ENCODE assay signal across 28 cellular contexts in genomic region chr20:58399926-58400325, GRCh38.
"Had no signal": no experiment of that assay in that cellular context is flagged by ENCODE, and none has a peak within 500 bp of the region (broad histone marks: within the 10 kb centered on the region; RNA-seq: fewer than 3 reads in every experiment).

No MANE protein-coding gene starts in this region.

- H3K4me3 ChIP-seq: left ventricle myocardium inferior, skin epidermis, thoracic aorta, uterus had no signal

- DNase-seq: activated CD8-positive, alpha-beta memory T cell treated with anti-CD3 and anti-CD28 coated beads, Interleukin-2, amount 10 ng/mL, durations not matched to agents 7 days and 5 days; activated CD8-positive, alpha-beta T cell treated with anti-CD3 and anti-CD28 coated beads, Interleukin-2, amount 10 ng/mL, durations not matched to agents 7 days and 5 days; activated naive CD4-positive, alpha-beta T cell treated with anti-CD3 and anti-CD28 coated beads for 36 hours; activated naive CD8-positive, alpha-beta T cell treated with anti-CD3 and anti-CD28 coated beads, Interleukin-2, amount 50 U/mL, for 24 hours; activated T-cell treated with anti-CD3 and anti-CD28 coated beads, Interleukin-2, amount 50 U/mL, for 48 hours; amygdala; caudate nucleus; cortex of kidney; effector memory CD8-positive, alpha-beta T cell; head of caudate nucleus; hippocampal formation; left ventricle myocardium inferior; posterior cingulate gyrus; stimulated activated CD4-positive, alpha-beta T cell treated with anti-CD3 and anti-CD28 coated beads, Interleukin-12 subunit alpha, Interleukin-12 subunit beta, amount 100 ng/mL, for 4 hours; stimulated activated CD4-positive, alpha-beta T cell treated with anti-CD3 and anti-CD28 coated beads, Interleukin-4, amount 100 ng/mL, for 1 hour; T-helper 9 cell; uterus had no signal

- H3K36me3 ChIP-seq: left ventricle myocardium inferior, thoracic aorta, uterus had no signal

- ATAC-seq: activated CD4-positive, CD25-positive, alpha-beta regulatory T cell treated with anti-CD3 and anti-CD28 coated beads, Interleukin-2, amount 50 U/mL, for 24 hours; activated CD8-positive, alpha-beta memory T cell treated with anti-CD3 and anti-CD28 coated beads, Interleukin-2, amount 10 ng/mL, durations not matched to agents 7 days and 5 days; activated CD8-positive, alpha-beta T cell treated with anti-CD3 and anti-CD28 coated beads, Interleukin-2, amount 10 ng/mL, durations not matched to agents 7 days and 5 days; activated naive CD8-positive, alpha-beta T cell treated with anti-CD3 and anti-CD28 coated beads, Interleukin-2, amount 50 U/mL, for 24 hours; effector memory CD8-positive, alpha-beta T cell; sciatic nerve had no signal

- H3K27ac ChIP-seq: left ventricle myocardium inferior, skin epidermis, thoracic aorta, uterus, VCaP had no signal

- H3K9me3 Mint-ChIP-seq: activated naive CD4-positive, alpha-beta T cell treated with anti-CD3 and anti-CD28 coated beads for 36 hours; activated naive CD8-positive, alpha-beta T cell treated with anti-CD3 and anti-CD28 coated beads, Interleukin-2, amount 50 U/mL, for 24 hours; effector memory CD8-positive, alpha-beta T cell; nephron; stimulated activated naive CD8-positive, alpha-beta T cell treated with anti-CD3 and anti-CD28 coated beads, Interleukin-15, Interleukin-2, amounts not matched to agents 100 ng/mL and 50 ng/mL, for 24 hours; T-helper 1 cell treated with Interleukin-12 subunit alpha and Interleukin-12 subunit beta and Interleukin-4 antibody, amounts not matched to agents 30 μg/mL and 1 μg/mL, for 36 hours; type B pancreatic cell had no signal

- H3K27ac Mint-ChIP-seq: activated CD8-positive, alpha-beta memory T cell treated with anti-CD3 and anti-CD28 coated beads, Interleukin-2, amount 10 ng/mL, durations not matched to agents 7 days and 5 days; activated CD8-positive, alpha-beta T cell treated with anti-CD3 and anti-CD28 coated beads, Interleukin-2, amount 10 ng/mL, durations not matched to agents 7 days and 5 days; activated naive CD4-positive, alpha-beta T cell treated with anti-CD3 and anti-CD28 coated beads for 36 hours; activated naive CD8-positive, alpha-beta T cell treated with anti-CD3 and anti-CD28 coated beads, Interleukin-2, amount 50 U/mL, for 24 hours; nephron; T-helper 1 cell treated with Interleukin-12 subunit alpha and Interleukin-12 subunit beta and Interleukin-4 antibody, amounts not matched to agents 30 μg/mL and 1 μg/mL, for 36 hours; type B pancreatic cell had no signal

- FAIRE-seq: islet of Langerhans, TTC549 had no signal

- H3K4me3 Mint-ChIP-seq: activated CD8-positive, alpha-beta memory T cell treated with anti-CD3 and anti-CD28 coated beads, Interleukin-2, amount 10 ng/mL, durations not matched to agents 7 days and 5 days; activated CD8-positive, alpha-beta T cell treated with anti-CD3 and anti-CD28 coated beads, Interleukin-2, amount 10 ng/mL, durations not matched to agents 7 days and 5 days; activated naive CD4-positive, alpha-beta T cell treated with anti-CD3 and anti-CD28 coated beads for 36 hours; activated naive CD8-positive, alpha-beta T cell treated with anti-CD3 and anti-CD28 coated beads, Interleukin-2, amount 50 U/mL, for 24 hours; nephron; stimulated activated naive CD8-positive, alpha-beta T cell treated with anti-CD3 and anti-CD28 coated beads, Interleukin-15, Interleukin-2, amounts not matched to agents 100 ng/mL and 50 ng/mL, for 24 hours; T-helper 1 cell treated with Interleukin-12 subunit alpha and Interleukin-12 subunit beta and Interleukin-4 antibody, amounts not matched to agents 30 μg/mL and 1 μg/mL, for 36 hours; type B pancreatic cell had no signal

- H3K9me3 ChIP-seq: left ventricle myocardium inferior, thoracic aorta, uterus had no signal

- H3K27me3 Mint-ChIP-seq: activated CD8-positive, alpha-beta memory T cell treated with anti-CD3 and anti-CD28 coated beads, Interleukin-2, amount 10 ng/mL, durations not matched to agents 7 days and 5 days; activated naive CD8-positive, alpha-beta T cell treated with anti-CD3 and anti-CD28 coated beads, Interleukin-2, amount 50 U/mL, for 24 hours; effector memory CD8-positive, alpha-beta T cell; stimulated activated naive CD8-positive, alpha-beta T cell treated with anti-CD3 and anti-CD28 coated beads, Interleukin-15, Interleukin-2, amounts not matched to agents 100 ng/mL and 50 ng/mL, for 24 hours; type B pancreatic cell had no signal

- H3K4me1 ChIP-seq: uterus had no signal

- H3K27me3 ChIP-seq: uterus had no signal
